Comparison of ENCODE assay signal across 13 cellular contexts in the genomic region with DNA sequence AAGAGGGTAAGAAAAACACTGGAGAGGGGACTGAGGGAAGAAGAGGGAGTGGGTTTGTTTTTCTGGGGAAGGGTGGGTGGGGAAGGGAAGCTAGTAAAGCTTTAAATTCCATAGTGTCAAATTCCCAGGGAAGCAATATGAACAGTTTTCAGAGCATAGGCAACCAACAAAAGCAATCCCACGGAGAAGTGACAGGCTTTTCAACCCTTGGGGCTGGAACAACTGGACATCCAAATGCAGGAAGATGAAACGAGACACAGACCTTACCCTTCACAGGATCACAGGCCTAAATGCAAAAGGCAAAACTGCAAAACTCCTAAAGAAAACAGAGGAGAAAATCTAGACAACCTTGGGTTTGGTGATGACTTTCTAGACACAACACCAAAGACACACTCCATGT.
DNase-seq lines count a peak whose midpoint lies in the region; ATAC-seq lines count a peak whose summit lies in the region.
"Had no signal": no experiment of that assay in that cellular context is flagged by ENCODE, and none has a peak within 500 bp of the region (broad histone marks: within the 10 kb centered on the region; RNA-seq: fewer than 3 reads in every experiment).

No MANE protein-coding gene starts in this region.

- POLR2A ChIA-PET in activated CD4-positive, alpha-beta T cell treated with anti-CD3 and anti-CD28 coated beads for 36 hours (lab: Charles Lee) = interaction anchor here (2.1 kb wide), 1 partner anchor 16 kb away, joined by 14 read pairs; no protein-coding TSS in a partner anchor
- POLR2A ChIA-PET in activated CD8-positive, alpha-beta T cell treated with anti-CD3 and anti-CD28 coated beads, Interleukin-2, amount 10 ng/mL, durations not matched to agents 7 days and 5 days (lab: Charles Lee) = no interaction called here

- no peak for ATAC-seq in activated CD4-positive, alpha-beta T cell treated with anti-CD3 and anti-CD28 coated beads for 36 hours
- ATAC-seq in activated CD8-positive, alpha-beta T cell treated with anti-CD3 and anti-CD28 coated beads, Interleukin-2, amount 10 ng/mL, durations not matched to agents 7 days and 5 days = no peak
- no peak for ATAC-seq in stimulated activated effector memory CD8-positive, alpha-beta T cell treated with anti-CD3 and anti-CD28 coated beads, Interleukin-12 subunit alpha, Interleukin-12 subunit beta, amount 100 ng/mL, for 72 hours
- no peak for ATAC-seq in HG02623 (IDR thresholded peaks at IDR 0.05; ENCODE audit: unreplicated experiment)
- ATAC-seq: mucosa of descending colon had no signal

- H3K27ac Mint-ChIP-seq in activated CD4-positive, alpha-beta T cell treated with anti-CD3 and anti-CD28 coated beads for 36 hours = peak overlapping the region; percentile 40
- H3K27ac Mint-ChIP-seq in activated CD8-positive, alpha-beta T cell treated with anti-CD3 and anti-CD28 coated beads, Interleukin-2, amount 10 ng/mL, durations not matched to agents 7 days and 5 days = peak overlapping the region; percentile 35
- H3K27ac Mint-ChIP-seq in stimulated activated effector memory CD8-positive, alpha-beta T cell treated with anti-CD3 and anti-CD28 coated beads, Interleukin-12 subunit alpha, Interleukin-12 subunit beta, amount 100 ng/mL, for 72 hours = peak overlapping the region; percentile 86
- H3K27ac Mint-ChIP-seq: GM23338 had no signal

- no peaks in the 10 kb centered on the region for H3K27me3 Mint-ChIP-seq in activated CD4-positive, alpha-beta T cell treated with anti-CD3 and anti-CD28 coated beads for 36 hours
- no peaks in the 10 kb centered on the region for H3K27me3 Mint-ChIP-seq in activated CD8-positive, alpha-beta T cell treated with anti-CD3 and anti-CD28 coated beads, Interleukin-2, amount 10 ng/mL, durations not matched to agents 7 days and 5 days (ENCODE audit: low read depth)

- H3K4me3 Mint-ChIP-seq in activated CD4-positive, alpha-beta T cell treated with anti-CD3 and anti-CD28 coated beads for 36 hours = no peak overlapping the region
- no peak overlapping the region for H3K4me3 Mint-ChIP-seq in activated CD8-positive, alpha-beta T cell treated with anti-CD3 and anti-CD28 coated beads, Interleukin-2, amount 10 ng/mL, durations not matched to agents 7 days and 5 days
- peak overlapping the region; percentile 76 for H3K4me3 Mint-ChIP-seq in stimulated activated effector memory CD8-positive, alpha-beta T cell treated with anti-CD3 and anti-CD28 coated beads, Interleukin-12 subunit alpha, Interleukin-12 subunit beta, amount 100 ng/mL, for 72 hours
- H3K4me3 Mint-ChIP-seq: GM23338 had no signal

- H3K9me3 Mint-ChIP-seq in activated CD4-positive, alpha-beta T cell treated with anti-CD3 and anti-CD28 coated beads for 36 hours (ENCODE audit: low read depth) = no peaks in the 10 kb centered on the region
- H3K9me3 Mint-ChIP-seq in activated CD8-positive, alpha-beta T cell treated with anti-CD3 and anti-CD28 coated beads, Interleukin-2, amount 10 ng/mL, durations not matched to agents 7 days and 5 days (ENCODE audit: insufficient read depth) = no peaks in the 10 kb centered on the region
- no peaks in the 10 kb centered on the region for H3K9me3 Mint-ChIP-seq in stimulated activated effector memory CD8-positive, alpha-beta T cell treated with anti-CD3 and anti-CD28 coated beads, Interleukin-12 subunit alpha, Interleukin-12 subunit beta, amount 100 ng/mL, for 72 hours
- H3K9me3 Mint-ChIP-seq: GM23338 had no signal

- H3K4me1 Mint-ChIP-seq in activated CD4-positive, alpha-beta T cell treated with anti-CD3 and anti-CD28 coated beads for 36 hours = peaks cover 90% of the 10 kb centered on the region
- H3K4me1 Mint-ChIP-seq in activated CD8-positive, alpha-beta T cell treated with anti-CD3 and anti-CD28 coated beads, Interleukin-2, amount 10 ng/mL, durations not matched to agents 7 days and 5 days (ENCODE audit: low read depth) = peaks cover 85% of the 10 kb centered on the region
- peaks cover 79% of the 10 kb centered on the region for H3K4me1 Mint-ChIP-seq in stimulated activated effector memory CD8-positive, alpha-beta T cell treated with anti-CD3 and anti-CD28 coated beads, Interleukin-12 subunit alpha, Interleukin-12 subunit beta, amount 100 ng/mL, for 72 hours

- intact Hi-C loops in activated CD4-positive, alpha-beta T cell treated with anti-CD3 and anti-CD28 coated beads for 36 hours (cut with DNase I, micrococcal nuclease) = no loop called here

- DNase-seq in activated CD4-positive, alpha-beta T cell treated with anti-CD3 and anti-CD28 coated beads for 36 hours = no peak
- DNase-seq in activated CD4-positive, alpha-beta T cell treated with anti-CD3 and anti-CD28 coated beads for 48 hours = no peak
- no peak for DNase-seq in activated CD8-positive, alpha-beta T cell treated with anti-CD3 and anti-CD28 coated beads, Interleukin-2, amount 10 ng/mL, durations not matched to agents 7 days and 5 days
- DNase-seq in left kidney (ENCODE audit: low read depth, low spot score) = peak; percentile 64
- DNase-seq in stimulated activated effector memory CD8-positive, alpha-beta T cell treated with anti-CD3 and anti-CD28 coated beads, Interleukin-12 subunit alpha, Interleukin-12 subunit beta, amount 100 ng/mL, for 72 hours (ENCODE audit: low spot score in 2 of 2) = no peak
- no peak for DNase-seq in Ammon's horn (ENCODE audit: low spot score)
- no peak for DNase-seq in SKM-1 treated with dmso at 0.1 percent for 144 hours (lab: John Stamatoyannopoulos, UW; ENCODE audit: unreplicated experiment)
- DNase-seq: KBM-7; mucosa of descending colon; NCI-H1105 treated with DMSO at 0.1 percent for 48 hours; stimulated activated naive CD4-positive, alpha-beta T cell had no signal

- CTCF ChIA-PET in activated CD4-positive, alpha-beta T cell treated with anti-CD3 and anti-CD28 coated beads for 36 hours (lab: Charles Lee) = interaction anchor here (1.0 kb wide), 1 partner anchor 63 kb away, joined by 3 read pairs; no protein-coding TSS in a partner anchor
- CTCF ChIA-PET in activated CD8-positive, alpha-beta T cell treated with anti-CD3 and anti-CD28 coated beads, Interleukin-2, amount 10 ng/mL, durations not matched to agents 7 days and 5 days (lab: Charles Lee) = interaction anchor here (1.2 kb wide), 1 partner anchor 51 kb away, joined by 3 read pairs; no protein-coding TSS in a partner anchor

- peaks cover 31% of the 10 kb centered on the region for H3K36me3 Mint-ChIP-seq in activated CD4-positive, alpha-beta T cell treated with anti-CD3 and anti-CD28 coated beads for 36 hours (ENCODE audit: low read depth)
- peaks cover 54% of the 10 kb centered on the region for H3K36me3 Mint-ChIP-seq in activated CD8-positive, alpha-beta T cell treated with anti-CD3 and anti-CD28 coated beads, Interleukin-2, amount 10 ng/mL, durations not matched to agents 7 days and 5 days (ENCODE audit: low read depth)
- H3K36me3 Mint-ChIP-seq in stimulated activated effector memory CD8-positive, alpha-beta T cell treated with anti-CD3 and anti-CD28 coated beads, Interleukin-12 subunit alpha, Interleukin-12 subunit beta, amount 100 ng/mL, for 72 hours = peaks cover 92% of the 10 kb centered on the region

Comparison
In these comparisons a context has a peak if more than half of its experiments do, and no peak if none do; other contexts are left out.
1. H3K27ac Mint-ChIP-seq: peak in every context shown above with its lines; median percentile 86 in stimulated activated effector memory CD8-positive, alpha-beta T cell treated with anti-CD3 and anti-CD28 coated beads, Interleukin-12 subunit alpha, Interleukin-12 subunit beta, amount 100 ng/mL, for 72 hours; 40 in activated CD4-positive, alpha-beta T cell treated with anti-CD3 and anti-CD28 coated beads for 36 hours; 35 in activated CD8-positive, alpha-beta T cell treated with anti-CD3 and anti-CD28 coated beads, Interleukin-2, amount 10 ng/mL, durations not matched to agents 7 days and 5 days.